Comparison of ENCODE assay signal across 8 cellular contexts in the genomic region with DNA sequence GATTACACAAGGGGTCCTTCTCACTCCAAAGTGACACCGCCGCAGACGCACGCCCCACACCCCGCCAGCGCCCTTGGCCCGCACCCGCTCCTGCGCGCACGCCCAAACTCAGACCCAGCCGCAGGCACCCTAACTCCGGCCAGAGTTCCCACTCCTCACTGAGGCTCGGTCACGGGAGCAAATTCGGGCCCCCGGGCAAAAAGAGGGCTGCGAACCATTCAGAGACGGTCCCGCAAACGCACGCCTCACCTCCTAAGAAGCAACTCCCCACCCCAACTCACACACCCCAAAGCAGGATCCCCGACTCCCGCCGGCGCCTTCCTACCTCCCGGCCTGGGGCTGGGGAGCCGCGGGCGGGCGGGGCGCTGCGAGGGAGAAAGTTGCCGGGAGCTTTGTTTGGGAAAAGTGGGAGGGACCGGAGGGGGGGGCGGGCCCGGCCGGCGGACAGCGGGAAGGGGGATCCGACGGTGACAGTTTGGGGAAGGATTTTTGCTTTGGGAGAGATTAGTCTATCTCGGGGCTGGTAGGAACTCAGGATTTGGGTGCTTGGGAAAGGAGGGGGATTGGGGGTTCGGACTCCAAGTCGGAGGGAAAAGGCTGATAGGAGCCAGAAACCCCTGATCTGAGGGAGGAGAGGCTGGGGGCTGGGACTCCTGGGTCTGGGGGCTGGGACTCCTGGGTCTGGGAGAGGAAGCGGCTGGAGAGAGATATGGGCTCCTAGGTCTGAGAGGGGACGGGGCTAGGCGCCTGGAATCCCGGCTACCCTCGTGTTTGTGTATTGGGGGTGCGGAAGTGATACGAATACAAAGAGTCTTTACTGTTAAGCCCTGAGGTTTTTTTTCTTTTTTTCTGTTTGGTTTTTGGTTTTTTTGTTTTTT. TPM values are rescaled to one million over a fixed set of nuclear protein-coding genes. Genes with fewer than 3 reads are reported as not detected.
A peak's percentile ranks its signal among the peaks of the same experiment; 100 is the strongest.
DNase-seq lines count a peak whose midpoint lies in the region; ATAC-seq and TF ChIP-seq lines count a peak whose summit lies in the region.

A gene (minus strand): TSS at position 369 of the 878 bp plus-strand sequence. CDS start 2,341 bp downstream, outside the sequence.

- H3K27me3 ChIP-seq in hepatocyte = no peaks in the 10 kb centered on the region

- H3K9me3 ChIP-seq in hepatocyte (ENCODE audit: low read depth) = no peaks in the 10 kb centered on the region

- ATAC-seq in HG03095 (IDR thresholded peaks at IDR 0.05; ENCODE audit: unreplicated experiment) = no peak
- ATAC-seq in GM21723 (IDR thresholded peaks at IDR 0.05; ENCODE audit: unreplicated experiment) = no peak
- ATAC-seq in HG03097 (IDR thresholded peaks at IDR 0.05; ENCODE audit: low FRiP score, unreplicated experiment) = no peak

- H3K4me1 ChIP-seq in hepatocyte (ENCODE audit: insufficient read depth) = no peaks in the 10 kb centered on the region

- H3K36me3 ChIP-seq in hepatocyte (replicated peaks; ENCODE audit: insufficient read depth, low read depth) = no peaks in the 10 kb centered on the region

- H2AFZ ChIP-seq in hepatocyte = peak within 1 kb of the TSS; percentile 8

- H4K20me1 ChIP-seq in hepatocyte (ENCODE audit: insufficient read depth, poor library complexity, severe bottlenecking) = peaks cover 3% of the 10 kb centered on the region

- DNase-seq in AG20443 (ENCODE audit: low spot score) = peak; percentile 86
- DNase-seq in HuH-7.5 (ENCODE audit: low spot score) = peak; percentile 75
- DNase-seq in astrocyte of the hippocampus (ENCODE audit: low read depth, low spot score) = peak; percentile 87
- peak; percentile 85 for DNase-seq in hepatocyte (ENCODE audit: low spot score)
- no peak for DNase-seq in retinal pigment epithelial cell (ENCODE audit: low read depth)

- H3K4me2 ChIP-seq in hepatocyte = peak within 1 kb of the TSS; percentile 75

- peak within 1 kb of the TSS; percentile 98 for H3K27ac ChIP-seq in hepatocyte

- H3K9me2 ChIP-seq in hepatocyte (replicated peaks; ENCODE audit: insufficient read depth) = no peaks in the 10 kb centered on the region

- 2% methylated on average over 40 of the region's 52 CpGs for WGBS in hepatocyte (ENCODE audit: low lambda C conversion rate, missing lambda C conversion rate)

- H3K4me3 ChIP-seq in hepatocyte (peak within 1 kb of the TSS; percentile 95), retinal pigment epithelial cell (ENCODE audit: low read length) (peak within 1 kb of the TSS; percentile 88)

- no peak for TF ChIP-seq CTCF in hepatocyte (IDR thresholded peaks at IDR 0.05; ENCODE audit: poor library complexity)
- TF ChIP-seq CTCF in retinal pigment epithelial cell (conservative IDR thresholded peaks at IDR 0.05; ENCODE audit: low read depth, low read length) = no peak

- peaks cover 41% of the 10 kb centered on the region for H3K79me2 ChIP-seq in hepatocyte

RNA-seq across cellular contexts. Expression of the gene that starts here (rescaled TPM):
- 35.4 and 42.2 TPM in 2 replicates for total RNA-seq in hepatocyte
- polyA plus RNA-seq in hepatocyte = 36.1 and 41.4 TPM in 2 replicates
